In the genomic region with DNA sequence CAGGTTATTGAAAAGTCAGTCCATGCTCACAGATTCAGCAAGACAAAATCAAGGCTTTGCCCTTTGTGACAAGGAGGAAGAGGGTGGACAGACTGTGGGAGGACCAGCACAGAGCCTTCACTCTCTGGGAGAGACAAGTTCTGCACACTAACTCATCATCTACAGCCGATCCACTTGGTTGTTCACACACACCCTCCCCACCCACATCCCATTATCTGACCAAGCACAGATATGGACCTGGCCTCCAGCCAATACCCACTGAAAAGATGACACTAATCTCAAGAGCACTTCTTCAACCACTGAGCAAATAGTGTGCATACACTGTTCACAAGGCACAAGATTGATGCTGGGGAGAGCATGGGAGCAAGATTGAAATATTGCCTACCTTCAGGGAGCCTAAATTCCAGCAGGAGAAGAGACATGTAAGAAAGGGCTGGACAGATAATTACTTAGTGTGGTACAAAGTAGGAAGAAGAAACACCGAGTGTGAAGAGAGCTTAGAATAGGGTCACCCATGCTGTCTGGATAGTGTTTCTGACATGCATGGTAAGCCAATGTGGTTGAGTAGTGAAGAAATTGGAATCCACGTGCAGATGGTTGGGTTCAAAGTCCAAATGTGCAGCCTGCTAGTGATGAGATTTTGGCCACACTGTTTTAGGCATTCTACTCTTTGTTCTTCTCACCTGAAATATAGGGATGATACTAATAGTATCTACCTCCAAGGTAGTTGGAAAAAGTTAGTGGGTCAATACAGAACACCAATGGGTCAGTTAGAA, we compare ENCODE assay signal across 29 cellular contexts. TPM values are rescaled to one million over a fixed set of nuclear protein-coding genes. Genes with fewer than 3 reads are reported as not detected.
DNase-seq lines count a peak whose midpoint lies in the region; ATAC-seq and TF ChIP-seq lines count a peak whose summit lies in the region.
"Had no signal": no experiment of that assay in that cellular context is flagged by ENCODE, and none has a peak within 500 bp of the region (broad histone marks: within the 10 kb centered on the region; RNA-seq: fewer than 3 reads in every experiment).

No MANE protein-coding gene starts in this region.

- H3K4me3 Mint-ChIP-seq in activated naive CD8-positive, alpha-beta T cell treated with anti-CD3 and anti-CD28 coated beads for 36 hours, result no peak overlapping the region
- H3K4me3 Mint-ChIP-seq in activated T-cell treated with anti-CD3 and anti-CD28 coated beads, Interleukin-2, amount 50 U/mL, for 72 hours, result no peak overlapping the region
- H3K4me3 Mint-ChIP-seq: activated CD4-positive, alpha-beta T cell treated with anti-CD3 and anti-CD28 coated beads for 36 hours; activated T-helper 1 cell treated with anti-CD3 and anti-CD28 coated beads, Interleukin-12 subunit alpha, Interleukin-12 subunit beta, Interleukin-2, Interleukin-4 antibody, amounts not matched to agents 30 ng/mL and 10 ng/mL and 1 ng/mL, durations not matched to agents 14 hours and 24 hours and 36 hours; dendritic cell treated with granulocyte-macrophage colony-stimulating factor and Interleukin-4, amounts not matched to agents 40 ng/mL and 50 ng/mL, for 4 days had no signal

- peak; percentile 86 for DNase-seq in DMS53 (lab: John Stamatoyannopoulos, UW)
- peak; percentile 74 for DNase-seq in NCI-H748 (lab: John Stamatoyannopoulos, UW; ENCODE audit: unreplicated experiment)
- peak; percentile 72 to 77 for DNase-seq in erythroblast (lab: John Stamatoyannopoulos, UW)
- DNase-seq in activated naive CD8-positive, alpha-beta T cell treated with anti-CD3 and anti-CD28 coated beads for 36 hours, result no peak
- DNase-seq in activated naive CD4-positive, alpha-beta T cell treated with Interleukin-2 at 50 U/mL for 16 hours, result no peak
- no peak for DNase-seq in activated T-cell treated with anti-CD3 and anti-CD28 coated beads, Interleukin-2, amount 50 U/mL, for 72 hours
- DNase-seq: activated CD4-positive, alpha-beta T cell treated with anti-CD3 and anti-CD28 coated beads for 36 hours; activated naive CD4-positive, alpha-beta T cell treated with anti-CD3 and anti-CD28 coated beads, Interleukin-2, amount 50 U/mL, for 16 hours; anterior cingulate cortex; Caco-2; caudate nucleus; hypothalamus; NCI-H2227 treated with DMSO at 0.1 percent for 48 hours; pancreas; right cardiac atrium; stimulated activated CD4-positive, alpha-beta T cell treated with anti-CD3 and anti-CD28 coated beads, Interleukin-12 subunit alpha, Interleukin-12 subunit beta, amount 100 ng/mL, for 4 hours; stimulated activated CD4-positive, alpha-beta T cell treated with anti-CD3 and anti-CD28 coated beads, Interleukin-4, amount 100 ng/mL, for 4 hours; stimulated activated naive CD8-positive, alpha-beta T cell treated with anti-CD3 and anti-CD28 coated beads, Interleukin-15, Interleukin-2, amounts not matched to agents 100 U/mL and 50 U/mL, for 24 hours had no signal

- no peak overlapping the region for H3K27ac ChIP-seq in HEK293 (ENCODE audit: extremely low read depth, low read depth, low read length)
- H3K27ac ChIP-seq: BLaER1 treated with 17β-estradiol and CSF1 and Interleukin-3, amounts not matched to agents 10 nM and 100 nM; HL-60; pancreas; SJSA1 had no signal

- no peak overlapping the region for H3K27ac Mint-ChIP-seq in activated naive CD8-positive, alpha-beta T cell treated with anti-CD3 and anti-CD28 coated beads for 36 hours
- no peak overlapping the region for H3K27ac Mint-ChIP-seq in activated T-cell treated with anti-CD3 and anti-CD28 coated beads, Interleukin-2, amount 50 U/mL, for 72 hours
- H3K27ac Mint-ChIP-seq: activated T-helper 1 cell treated with anti-CD3 and anti-CD28 coated beads, Interleukin-12 subunit alpha, Interleukin-12 subunit beta, Interleukin-2, Interleukin-4 antibody, amounts not matched to agents 30 ng/mL and 10 ng/mL and 1 ng/mL, durations not matched to agents 14 hours and 24 hours and 36 hours; dendritic cell treated with granulocyte-macrophage colony-stimulating factor and Interleukin-4, amounts not matched to agents 40 ng/mL and 50 ng/mL, for 4 days had no signal

- H3K4me1 ChIP-seq in HEK293 (ENCODE audit: control insufficient read depth, insufficient read depth, low read length), result peaks cover 9% of the 10 kb centered on the region; the same call in 1 of the 2 replicates
- H3K4me1 ChIP-seq: BLaER1 treated with 17β-estradiol and CSF1 and Interleukin-3, amounts not matched to agents 10 nM and 100 nM; Caco-2; HAP-1; pancreas; SJSA1 had no signal

- no peaks in the 10 kb centered on the region for H3K36me3 ChIP-seq in HEK293 (ENCODE audit: control insufficient read depth in 2 of 2, insufficient read depth in 1 of 2, low read length in 2 of 2)
- H3K36me3 ChIP-seq: BLaER1 treated with 17β-estradiol and CSF1 and Interleukin-3, amounts not matched to agents 10 nM and 100 nM; HAP-1; pancreas; SJSA1 had no signal

- peaks cover 38% of the 10 kb centered on the region for H3K27me3 Mint-ChIP-seq in activated naive CD8-positive, alpha-beta T cell treated with anti-CD3 and anti-CD28 coated beads for 36 hours
- H3K27me3 Mint-ChIP-seq in activated T-cell treated with anti-CD3 and anti-CD28 coated beads, Interleukin-2, amount 50 U/mL, for 72 hours (ENCODE audit: low read depth), result peaks cover 37% of the 10 kb centered on the region
- H3K27me3 Mint-ChIP-seq: dendritic cell treated with granulocyte-macrophage colony-stimulating factor and Interleukin-4, amounts not matched to agents 40 ng/mL and 50 ng/mL, for 4 days had no signal

- CTCF ChIA-PET in HEK293 (lab: Yijun Ruan, JAX), result interaction anchor here (0.6 to 5.9 kb wide), 17 partner anchors 8 to 1233 kb away, joined by 3 to 146 read pairs (median 4); partner anchors contain the start of gene IL17F

- TF ChIP-seq CTCF in HEK293 (tag by site-specific recombination; IDR thresholded peaks at IDR 0.05), result no peak

- peaks cover 15% of the 10 kb centered on the region for H3K36me3 Mint-ChIP-seq in activated naive CD8-positive, alpha-beta T cell treated with anti-CD3 and anti-CD28 coated beads for 36 hours
- H3K36me3 Mint-ChIP-seq in activated T-cell treated with anti-CD3 and anti-CD28 coated beads, Interleukin-2, amount 50 U/mL, for 72 hours (ENCODE audit: insufficient read depth in 2 of 2), result peaks cover 14 to 18% of the 10 kb centered on the region in 2 donors

- peaks cover 17% of the 10 kb centered on the region for H3K9me3 Mint-ChIP-seq in activated naive CD8-positive, alpha-beta T cell treated with anti-CD3 and anti-CD28 coated beads for 36 hours
- peaks cover 7 to 8% of the 10 kb centered on the region in 2 donors for H3K9me3 Mint-ChIP-seq in activated T-cell treated with anti-CD3 and anti-CD28 coated beads, Interleukin-2, amount 50 U/mL, for 72 hours
- H3K9me3 Mint-ChIP-seq: dendritic cell treated with granulocyte-macrophage colony-stimulating factor and Interleukin-4, amounts not matched to agents 40 ng/mL and 50 ng/mL, for 4 days had no signal

- ATAC-seq in GM19455 (IDR thresholded peaks at IDR 0.05; ENCODE audit: unreplicated experiment), result no peak
- no peak for ATAC-seq in activated T-cell treated with anti-CD3 and anti-CD28 coated beads, Interleukin-2, amount 50 U/mL, for 72 hours (replicated peaks in 1 of 2)
- ATAC-seq: activated CD4-positive, alpha-beta T cell treated with anti-CD3 and anti-CD28 coated beads for 36 hours; pancreas; right cardiac atrium; stimulated activated naive CD8-positive, alpha-beta T cell treated with anti-CD3 and anti-CD28 coated beads, Interleukin-15, Interleukin-2, amounts not matched to agents 100 U/mL and 50 U/mL, for 24 hours had no signal

- POLR2A ChIA-PET in HEK293 (lab: Yijun Ruan, JAX), result interaction anchor here (1.7 kb wide), 1 partner anchor 96 kb away, joined by 5 read pairs; no protein-coding TSS in a partner anchor

- no peak overlapping the region for H3K4me3 ChIP-seq in HEK293 (ENCODE audit: low read depth, low read length)
- H3K4me3 ChIP-seq: BLaER1 treated with 17β-estradiol and CSF1 and Interleukin-3, amounts not matched to agents 10 nM and 100 nM; HAP-1; pancreas; SJSA1 had no signal

- H3K9me3 ChIP-seq in HEK293 (ENCODE audit: control insufficient read depth, insufficient read depth, low read depth, low read length), result no peaks in the 10 kb centered on the region
- H3K9me3 ChIP-seq: HAP-1, pancreas had no signal

- H3K4me1 Mint-ChIP-seq in activated naive CD8-positive, alpha-beta T cell treated with anti-CD3 and anti-CD28 coated beads for 36 hours, result peaks cover 39% of the 10 kb centered on the region
- peaks cover 47% of the 10 kb centered on the region for H3K4me1 Mint-ChIP-seq in activated T-cell treated with anti-CD3 and anti-CD28 coated beads, Interleukin-2, amount 50 U/mL, for 72 hours (ENCODE audit: low read depth)

- TF ChIP-seq POLR2A in erythroblast (IDR thresholded peaks at IDR 0.05; ENCODE audit: low read length), result no peak

TF ChIP-seq in HEK293, 187 proteins besides CTCF, POLR2A, EP300 and RAD21:
- TF ChIP-seq PRDM1 (tag by site-specific recombination; IDR thresholded peaks at IDR 0.05), result no peak
- TF ChIP-seq EGR2 (tag by site-specific recombination; IDR thresholded peaks at IDR 0.05; ENCODE audit: low read depth), result 0 out of 2 replicates have a peak, but pooled peaks have one; percentile 25
TF ChIP-seq in HEK293: peak in this region for 1.

RNA-seq across cellular contexts. Expression of gene IL17A, which starts 21.7 kb away (rescaled TPM):
- total RNA-seq in activated naive CD8-positive, alpha-beta T cell treated with anti-CD3 and anti-CD28 coated beads for 36 hours, result not detected
- 1 to 10 TPM in 1 of 2 donors, under 1 TPM in 1; 0.22 to 2.8 TPM for total RNA-seq in activated T-cell treated with anti-CD3 and anti-CD28 coated beads, Interleukin-2, amount 50 U/mL, for 72 hours
- total RNA-seq: activated T-helper 1 cell treated with anti-CD3 and anti-CD28 coated beads, Interleukin-12 subunit alpha, Interleukin-12 subunit beta, Interleukin-2, Interleukin-4 antibody, amounts not matched to agents 30 ng/mL and 10 ng/mL and 1 ng/mL, durations not matched to agents 14 hours and 24 hours and 36 hours; Caco-2; Daoy; lower leg skin; pancreas; right cardiac atrium; SJSA1; T-helper 1 cell treated with Interleukin-12 subunit alpha and Interleukin-12 subunit beta and Interleukin-4 antibody, amounts not matched to agents 30 ng/mL and 1 ng/mL, for 36 hours had no signal

Comparison
In these comparisons a context has a peak if more than half of its experiments do, and no peak if none do; other contexts are left out.
1. DNase-seq: peak in DMS53 (single experiment), NCI-H748 (single experiment) and erythroblast (2 of 2); none in activated naive CD8-positive, alpha-beta T cell treated with anti-CD3 and anti-CD28 coated beads for 36 hours (single experiment), activated naive CD4-positive, alpha-beta T cell treated with Interleukin-2 at 50 U/mL for 16 hours (single experiment) and activated T-cell treated with anti-CD3 and anti-CD28 coated beads, Interleukin-2, amount 50 U/mL, for 72 hours (0 of 2).